ENCODE assay signal across 8 cellular contexts in genomic region chr11:975824-976223, GRCh38. TPM values are rescaled to one million over a fixed set of nuclear protein-coding genes. Genes with fewer than 3 reads are reported as not detected.
DNase-seq lines count a peak whose midpoint lies in the region; TF ChIP-seq lines count a peak whose summit lies in the region.
"Had no signal": no experiment of that assay in that cellular context is flagged by ENCODE, and none has a peak within 500 bp of the region (broad histone marks: within the 10 kb centered on the region; RNA-seq: fewer than 3 reads in every experiment).

No MANE protein-coding gene starts in this region.

- no peak overlapping the region for H3K4me2 ChIP-seq in neuronal stem cell (ENCODE audit: insufficient read depth, low read length, poor library complexity, severe bottlenecking)

- no peak overlapping the region for H4K8ac ChIP-seq in neuronal stem cell (ENCODE audit: low read depth, low read length)

- H3K14ac ChIP-seq in neuronal stem cell (ENCODE audit: low read length), result no peak overlapping the region

- DNase-seq in ELF-1 (ENCODE audit: low read depth, low spot score) (peak; percentile 76), LNCaP clone FGC (ENCODE audit: low read depth) (no peak), dermis blood vessel endothelial cell (peak; percentile 67), neuronal stem cell (ENCODE audit: low spot score) (peak; percentile 29), kidney glomerular epithelial cell (lab: John Stamatoyannopoulos, UW) (no peak), T-helper 1 cell (no peak), cortex of kidney (lab: John Stamatoyannopoulos, UW) (no peak)
- DNase-seq: midbrain had no signal

- H4K91ac ChIP-seq in neuronal stem cell (ENCODE audit: low read depth, low read length, poor library complexity), result no peak overlapping the region

- H3K27ac ChIP-seq in neuronal stem cell (replicated peaks; ENCODE audit: low read length), result no peak overlapping the region

- no peak overlapping the region for H2AFZ ChIP-seq in neuronal stem cell (ENCODE audit: low read length)

- no peak overlapping the region for H2BK120ac ChIP-seq in neuronal stem cell (ENCODE audit: low read depth, low read length)

- no peaks in the 10 kb centered on the region for H3K27me3 ChIP-seq in neuronal stem cell (ENCODE audit: control insufficient read depth in 3 of 3, insufficient read depth in 3 of 3, low read depth in 1 of 3, low read length in 3 of 3)

- no peak overlapping the region for H3K9ac ChIP-seq in neuronal stem cell (ENCODE audit: low read depth, low read length, poor library complexity)

- H3K9me3 ChIP-seq in neuronal stem cell (replicated peaks in 1 of 2; ENCODE audit: control insufficient read depth in 2 of 2, insufficient read depth in 1 of 2, low read depth in 1 of 2, low read length in 2 of 2), result no peaks in the 10 kb centered on the region

- no peak overlapping the region for H2BK5ac ChIP-seq in neuronal stem cell (ENCODE audit: low read length)

- peak; percentile 39; the same call in 1 of the 2 replicates for TF ChIP-seq CTCF in LNCaP clone FGC (IDR thresholded peaks at IDR 0.05; ENCODE audit: control insufficient read depth, extremely low read depth, insufficient read depth)

- no peak overlapping the region for H3K4me3 ChIP-seq in LNCaP clone FGC (ENCODE audit: low read depth, low read length)
- H3K4me3 ChIP-seq in neuronal stem cell (ENCODE audit: low read length in 2 of 2), result no peak overlapping the region

- peaks cover 0 to 3% of the 10 kb centered on the region in 2 donors for H3K4me1 ChIP-seq in neuronal stem cell (ENCODE audit: control insufficient read depth in 2 of 2, insufficient read depth in 1 of 2, low read depth in 1 of 2, low read length in 2 of 2)

- peaks cover 11% of the 10 kb centered on the region for H3K79me1 ChIP-seq in neuronal stem cell (ENCODE audit: low read depth, low read length)

- no CpG with 5 or more reads among the region's 15 CpGs for WGBS in neuronal stem cell (ENCODE audit: extremely low coverage in 2 of 2, insufficient read length in 2 of 2, insufficient replicate concordance in 1 of 2), 2 donors

- H3K36me3 ChIP-seq in neuronal stem cell (replicated peaks in 1 of 2; ENCODE audit: control insufficient read depth in 2 of 2, insufficient read depth in 2 of 2, low read length in 2 of 2), result peaks cover 52 to 75% of the 10 kb centered on the region in 2 donors

- H3K4ac ChIP-seq in neuronal stem cell (ENCODE audit: low read length), result no peak overlapping the region

- no peak overlapping the region for H3K23ac ChIP-seq in neuronal stem cell (ENCODE audit: low read depth, low read length, poor library complexity)

- H2AK5ac ChIP-seq in neuronal stem cell (ENCODE audit: low read depth, low read length), result no peak overlapping the region

- no peak overlapping the region for H2BK12ac ChIP-seq in neuronal stem cell (ENCODE audit: low read length)

- no peak overlapping the region for H2BK15ac ChIP-seq in neuronal stem cell (ENCODE audit: low read length)

- H3K18ac ChIP-seq in neuronal stem cell (ENCODE audit: low read length), result no peak overlapping the region

RNA-seq across cellular contexts. Expression of gene AP2A2, which starts 50.2 kb away (rescaled TPM):
- total RNA-seq in dermis blood vessel endothelial cell, result 51.1 and 57.9 TPM in 2 replicates
- 49.2 TPM for polyA plus RNA-seq in neuronal stem cell (2013, experiment 1 of 2)
- polyA plus RNA-seq in neuronal stem cell (2013, experiment 2 of 2), result 52.4 TPM

Comparison
In these comparisons a context has a peak if more than half of its experiments do, and no peak if none do; other contexts are left out.
1. DNase-seq: peak in ELF-1 (single experiment), dermis blood vessel endothelial cell (single experiment) and neuronal stem cell (single experiment); none in LNCaP clone FGC (single experiment), kidney glomerular epithelial cell (single experiment), T-helper 1 cell (0 of 5) and cortex of kidney (single experiment).